ENCODE assay signal across 8 cellular contexts in the genomic region with DNA sequence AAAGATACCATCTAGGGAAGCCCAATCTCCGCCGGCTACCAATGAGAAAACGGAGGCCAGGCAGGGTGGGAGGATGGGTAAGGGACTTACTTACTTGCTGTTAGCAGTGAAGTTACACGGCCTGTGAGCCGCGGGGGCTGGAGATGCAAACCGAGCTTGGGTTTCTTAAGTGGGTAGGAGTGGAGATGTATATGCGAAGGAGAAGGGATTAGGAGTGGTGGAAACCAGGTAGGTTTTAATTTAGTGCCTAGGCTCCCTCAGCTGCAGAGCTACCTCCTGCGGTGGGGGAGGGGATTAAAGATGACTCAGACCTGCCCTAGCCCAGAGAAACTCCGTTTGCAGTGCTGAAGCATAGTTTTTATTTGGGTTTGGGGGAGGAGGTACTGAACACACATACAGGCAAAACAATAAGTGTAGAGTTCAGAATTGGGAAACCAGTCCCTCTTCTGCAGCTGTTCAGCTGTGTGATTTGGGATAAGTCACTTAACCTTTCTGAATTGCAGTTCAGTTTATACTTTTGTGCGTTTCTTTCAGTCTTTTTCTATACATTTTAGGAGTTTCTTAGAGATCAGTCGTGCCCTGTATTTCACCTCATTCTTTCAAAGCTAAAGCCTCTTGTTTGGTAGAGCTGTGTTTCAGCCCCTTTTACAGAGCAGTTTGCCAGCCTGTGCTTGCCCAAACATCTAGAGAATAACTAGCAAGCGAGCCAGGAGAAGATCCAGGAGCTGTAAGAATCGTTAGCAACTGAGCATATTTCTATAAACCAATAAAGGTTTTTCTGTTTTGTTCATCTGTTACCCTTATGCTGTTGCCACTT. TPM values are rescaled to one million over a fixed set of nuclear protein-coding genes. Genes with fewer than 3 reads are reported as not detected.
A peak's percentile ranks its signal among the peaks of the same experiment; 100 is the strongest.
DNase-seq lines count a peak whose midpoint lies in the region; ATAC-seq and TF ChIP-seq lines count a peak whose summit lies in the region.

No MANE protein-coding gene starts in this region.

- H3K27ac ChIP-seq in colonic mucosa (peak overlapping the region; percentile 82), lung (ENCODE audit: low read depth in 1 of 2, low read length in 1 of 2) (peak overlapping the region; percentile 20 to 79)

- WGBS in lung, 2 donors = 34 to 45% methylated on average over 14 of the region's 14 CpGs

- H3K4me3 ChIP-seq in LNCaP clone FGC (ENCODE audit: low read depth, low read length) = peak overlapping the region; percentile 73
- H3K4me3 ChIP-seq in colonic mucosa = peak overlapping the region; percentile 33
- H3K4me3 ChIP-seq in lung = peak overlapping the region; percentile 14

- no peaks in the 10 kb centered on the region for H3K36me3 ChIP-seq in colonic mucosa
- peaks cover 0 to 1% of the 10 kb centered on the region in 2 donors for H3K36me3 ChIP-seq in lung (ENCODE audit: control insufficient read depth in 2 of 2, insufficient read depth in 2 of 2, low read length in 2 of 2)

- H3K27me3 ChIP-seq in colonic mucosa (no peaks in the 10 kb centered on the region), lung (ENCODE audit: control insufficient read depth, insufficient read depth) (no peaks in the 10 kb centered on the region)

- ATAC-seq in lung (ENCODE audit: insufficient read depth, low FRiP score) (peak; percentile 48), HG03442 (IDR thresholded peaks at IDR 0.05; ENCODE audit: unreplicated experiment) (no peak), GM18502 (IDR thresholded peaks at IDR 0.05; ENCODE audit: poor library complexity, unreplicated experiment) (no peak)

- no peak for TF ChIP-seq CTCF in LNCaP clone FGC (IDR thresholded peaks at IDR 0.05; ENCODE audit: control insufficient read depth, extremely low read depth, insufficient read depth)
- no peak for TF ChIP-seq CTCF in colonic mucosa (IDR thresholded peaks at IDR 0.05)
- no peak for TF ChIP-seq CTCF in lung (IDR thresholded peaks at IDR 0.05; ENCODE audit: control extremely low read depth, extremely low read depth)

- H3K9me3 ChIP-seq in colonic mucosa (no peaks in the 10 kb centered on the region), lung (ENCODE audit: control insufficient read depth in 2 of 2, insufficient read depth in 1 of 2, low read length in 1 of 2) (no peaks in the 10 kb centered on the region)

- peak overlapping the region; percentile 39 to 89 for H3K9ac ChIP-seq in colonic mucosa (ENCODE audit: low read depth in 2 of 2, low read length in 2 of 2)

- intact Hi-C loops in colonic mucosa (cut with DNase I) = no loop called here

- H3K4me1 ChIP-seq in colonic mucosa (peaks cover 17% of the 10 kb centered on the region), lung (ENCODE audit: control insufficient read depth in 2 of 2, insufficient read depth in 2 of 2, low read length in 2 of 2) (peaks cover 2 to 25% of the 10 kb centered on the region in 2 donors)

- DNase-seq in EL (peak; percentile 72), LNCaP clone FGC (ENCODE audit: low read depth) (peak; percentile 51), colonic mucosa (peak; percentile 77), lung (ENCODE audit: low spot score) (no peak)
- peak; percentile 63 for DNase-seq in activated CD4-positive, alpha-beta T cell treated with anti-CD3 and anti-CD28 coated beads for 1 hour
- DNase-seq in stimulated activated CD8-positive, alpha-beta memory T cell treated with anti-CD3 and anti-CD28 coated beads, Interleukin-15, amount 100 ng/mL, for 4 hours (ENCODE audit: low read depth in 2 of 2) = peak; percentile 47 to 60

RNA-seq across cellular contexts. Expression of gene TNRC6B, which starts 0.6 kb away (rescaled TPM):
- total RNA-seq in colonic mucosa (10 to 100 TPM; 38.7 to 47.4 TPM), lung (10 to 100 TPM; 41.5 to 70.4 TPM)
- polyA plus RNA-seq in lung = 10 to 100 TPM in 1 of 2 donors, 1 to 10 TPM in 1; 6.2 to 11.5 TPM

Comparison
In these comparisons a context has a peak if more than half of its experiments do, and no peak if none do; other contexts are left out.
1. H3K4me3 ChIP-seq: peak in every context shown above with its lines; median percentile 73 in LNCaP clone FGC; 33 in colonic mucosa; 14 in lung.